ENCODE assay signal across 1 cellular context in the genomic region with DNA sequence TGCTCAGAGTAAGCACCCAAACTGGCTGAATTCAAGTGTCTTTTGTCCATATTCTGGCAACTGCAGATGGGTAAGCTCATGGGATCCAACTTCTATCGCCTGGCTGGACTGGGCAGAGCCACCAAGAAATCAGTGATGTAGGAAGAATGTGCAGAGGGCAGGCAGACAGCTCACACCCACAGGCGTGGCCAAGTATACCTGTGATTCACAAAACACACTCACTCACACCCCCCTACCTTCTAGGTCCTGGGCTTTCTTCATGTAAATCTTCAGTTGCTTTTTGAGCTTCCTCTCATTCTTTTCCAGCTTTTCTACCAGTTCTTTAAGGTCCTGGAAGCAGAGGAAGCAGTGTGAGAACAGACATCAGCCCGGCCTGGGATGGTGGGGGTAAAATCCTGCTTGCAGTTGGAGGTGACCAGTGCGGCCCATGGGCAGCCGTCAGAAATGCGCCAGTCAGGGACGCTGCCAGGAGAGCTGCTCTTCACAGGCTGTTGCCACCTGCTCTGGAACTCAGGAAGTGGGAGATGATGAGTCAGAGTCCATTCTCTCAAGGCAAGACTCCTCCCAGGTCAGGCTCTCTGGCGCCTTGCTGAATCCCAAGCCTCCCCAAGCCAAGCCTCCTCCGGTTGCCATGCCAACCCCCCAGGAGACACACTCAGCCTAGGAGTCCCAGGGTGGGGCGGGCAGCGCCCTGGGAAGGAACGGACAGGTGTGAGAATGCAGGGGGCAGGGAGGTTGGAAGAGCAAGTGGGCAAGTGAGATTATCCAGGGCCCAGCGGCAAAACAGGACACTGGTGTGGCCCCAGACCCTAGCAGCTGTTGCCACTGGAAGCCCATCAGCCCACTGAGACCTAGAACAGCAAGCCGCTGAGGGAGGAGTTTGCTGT.
TF ChIP-seq lines count a peak whose summit lies in the region.

No MANE protein-coding gene starts in this region.

TF ChIP-seq in GM23338, 12 proteins besides CTCF, POLR2A, EP300 and RAD21:
- TF ChIP-seq, protein P1, sequence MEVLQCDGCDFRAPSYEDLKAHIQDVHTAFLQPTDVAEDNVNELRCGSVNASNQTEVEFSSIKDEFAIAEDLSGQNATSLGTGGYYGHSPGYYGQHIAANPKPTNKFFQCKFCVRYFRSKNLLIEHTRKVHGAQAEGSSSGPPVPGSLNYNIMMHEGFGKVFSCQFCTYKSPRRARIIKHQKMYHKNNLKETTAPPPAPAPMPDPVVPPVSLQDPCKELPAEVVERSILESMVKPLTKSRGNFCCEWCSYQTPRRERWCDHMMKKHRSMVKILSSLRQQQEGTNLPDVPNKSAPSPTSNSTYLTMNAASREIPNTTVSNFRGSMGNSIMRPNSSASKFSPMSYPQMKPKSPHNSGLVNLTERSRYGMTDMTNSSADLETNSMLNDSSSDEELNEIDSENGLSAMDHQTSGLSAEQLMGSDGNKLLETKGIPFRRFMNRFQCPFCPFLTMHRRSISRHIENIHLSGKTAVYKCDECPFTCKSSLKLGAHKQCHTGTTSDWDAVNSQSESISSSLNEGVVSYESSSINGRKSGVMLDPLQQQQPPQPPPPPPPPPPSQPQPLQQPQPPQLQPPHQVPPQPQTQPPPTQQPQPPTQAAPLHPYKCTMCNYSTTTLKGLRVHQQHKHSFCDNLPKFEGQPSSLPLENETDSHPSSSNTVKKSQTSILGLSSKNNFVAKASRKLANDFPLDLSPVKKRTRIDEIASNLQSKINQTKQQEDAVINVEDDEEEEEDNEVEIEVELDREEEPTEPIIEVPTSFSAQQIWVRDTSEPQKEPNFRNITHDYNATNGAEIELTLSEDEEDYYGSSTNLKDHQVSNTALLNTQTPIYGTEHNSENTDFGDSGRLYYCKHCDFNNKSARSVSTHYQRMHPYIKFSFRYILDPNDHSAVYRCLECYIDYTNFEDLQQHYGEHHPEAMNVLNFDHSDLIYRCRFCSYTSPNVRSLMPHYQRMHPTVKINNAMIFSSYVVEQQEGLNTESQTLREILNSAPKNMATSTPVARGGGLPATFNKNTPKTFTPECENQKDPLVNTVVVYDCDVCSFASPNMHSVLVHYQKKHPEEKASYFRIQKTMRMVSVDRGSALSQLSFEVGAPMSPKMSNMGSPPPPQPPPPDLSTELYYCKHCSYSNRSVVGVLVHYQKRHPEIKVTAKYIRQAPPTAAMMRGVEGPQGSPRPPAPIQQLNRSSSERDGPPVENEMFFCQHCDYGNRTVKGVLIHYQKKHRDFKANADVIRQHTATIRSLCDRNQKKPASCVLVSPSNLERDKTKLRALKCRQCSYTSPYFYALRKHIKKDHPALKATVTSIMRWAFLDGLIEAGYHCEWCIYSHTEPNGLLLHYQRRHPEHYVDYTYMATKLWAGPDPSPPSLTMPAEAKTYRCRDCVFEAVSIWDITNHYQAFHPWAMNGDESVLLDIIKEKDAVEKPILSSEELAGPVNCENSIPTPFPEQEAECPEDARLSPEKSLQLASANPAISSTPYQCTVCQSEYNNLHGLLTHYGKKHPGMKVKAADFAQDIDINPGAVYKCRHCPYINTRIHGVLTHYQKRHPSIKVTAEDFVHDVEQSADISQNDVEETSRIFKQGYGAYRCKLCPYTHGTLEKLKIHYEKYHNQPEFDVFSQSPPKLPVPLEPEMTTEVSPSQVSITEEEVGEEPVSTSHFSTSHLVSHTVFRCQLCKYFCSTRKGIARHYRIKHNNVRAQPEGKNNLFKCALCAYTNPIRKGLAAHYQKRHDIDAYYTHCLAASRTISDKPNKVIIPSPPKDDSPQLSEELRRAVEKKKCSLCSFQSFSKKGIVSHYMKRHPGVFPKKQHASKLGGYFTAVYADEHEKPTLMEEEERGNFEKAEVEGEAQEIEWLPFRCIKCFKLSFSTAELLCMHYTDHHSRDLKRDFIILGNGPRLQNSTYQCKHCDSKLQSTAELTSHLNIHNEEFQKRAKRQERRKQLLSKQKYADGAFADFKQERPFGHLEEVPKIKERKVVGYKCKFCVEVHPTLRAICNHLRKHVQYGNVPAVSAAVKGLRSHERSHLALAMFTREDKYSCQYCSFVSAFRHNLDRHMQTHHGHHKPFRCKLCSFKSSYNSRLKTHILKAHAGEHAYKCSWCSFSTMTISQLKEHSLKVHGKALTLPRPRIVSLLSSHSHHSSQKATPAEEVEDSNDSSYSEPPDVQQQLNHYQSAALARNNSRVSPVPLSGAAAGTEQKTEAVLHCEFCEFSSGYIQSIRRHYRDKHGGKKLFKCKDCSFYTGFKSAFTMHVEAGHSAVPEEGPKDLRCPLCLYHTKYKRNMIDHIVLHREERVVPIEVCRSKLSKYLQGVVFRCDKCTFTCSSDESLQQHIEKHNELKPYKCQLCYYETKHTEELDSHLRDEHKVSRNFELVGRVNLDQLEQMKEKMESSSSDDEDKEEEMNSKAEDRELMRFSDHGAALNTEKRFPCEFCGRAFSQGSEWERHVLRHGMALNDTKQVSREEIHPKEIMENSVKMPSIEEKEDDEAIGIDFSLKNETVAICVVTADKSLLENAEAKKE (CRISPR knock-in tag; IDR thresholded peaks at IDR 0.05) = no peak
